In the genomic region with DNA sequence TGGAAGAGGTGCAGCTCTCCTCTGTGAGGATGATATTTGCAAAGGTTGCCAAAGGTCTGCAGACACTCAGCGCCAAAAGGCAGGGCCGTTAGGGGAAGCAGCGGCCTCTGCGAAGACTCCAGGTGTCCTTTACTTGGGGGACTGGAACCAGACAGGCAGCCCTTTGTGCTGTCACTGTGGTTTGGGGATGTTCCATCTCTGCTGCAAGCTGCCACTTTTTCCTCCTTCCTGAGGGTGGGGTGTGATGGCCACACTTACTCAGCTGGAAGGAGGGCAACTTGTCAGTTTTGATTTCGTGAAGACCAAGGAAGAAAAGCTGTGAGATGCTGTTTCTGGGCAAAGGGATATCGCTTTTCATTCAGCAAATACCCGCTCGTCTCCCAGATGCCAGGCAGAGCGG, we compare ENCODE assay signal across 15 cellular contexts.
"Had no signal": no experiment of that assay in that cellular context is flagged by ENCODE, and none has a peak within 500 bp of the region (broad histone marks: within the 10 kb centered on the region; RNA-seq: fewer than 3 reads in every experiment).

No MANE protein-coding gene starts in this region.

- ATAC-seq: activated CD8-positive, alpha-beta T cell treated with anti-CD3 and anti-CD28 coated beads, Interleukin-2, amount 10 ng/mL, durations not matched to agents 7 days and 5 days; activated naive CD4-positive, alpha-beta T cell treated with anti-CD3 and anti-CD28 coated beads, Interleukin-2, amount 50 U/mL, for 72 hours; left colon; stimulated activated naive CD8-positive, alpha-beta T cell treated with anti-CD3 and anti-CD28 coated beads, Interleukin-15, amount 100 ng/mL, for 72 hours had no signal

- H3K27ac ChIP-seq: dorsolateral prefrontal cortex, parathyroid adenoma had no signal

- H3K4me3 ChIP-seq: dorsolateral prefrontal cortex, lung had no signal

- H2AFZ ChIP-seq: parathyroid adenoma had no signal

- DNase-seq: activated B cell treated with CpG ODN at 0.5 μM for 24 hours; activated CD4-positive, alpha-beta T cell treated with anti-CD3 and anti-CD28 coated beads for 48 hours; activated CD8-positive, alpha-beta memory T cell treated with anti-CD3 and anti-CD28 coated beads, Interleukin-2, amount 50 U/mL, for 4 hours; activated CD8-positive, alpha-beta T cell treated with anti-CD3 and anti-CD28 coated beads, Interleukin-2, amount 10 ng/mL, durations not matched to agents 7 days and 5 days; activated effector memory CD4-positive, alpha-beta T cell treated with anti-CD3 and anti-CD28 coated beads, Interleukin-2, amount 50 U/mL, for 16 hours; activated T-cell treated with anti-CD3 and anti-CD28 coated beads, Interleukin-2, amount 50 U/mL, for 48 hours; dorsolateral prefrontal cortex; endodermal cell; head of caudate nucleus; left colon; stimulated activated CD4-positive, alpha-beta T cell treated with anti-CD3 and anti-CD28 coated beads, Interleukin-1b, Interleukin-23, amount 100 ng/mL, for 48 hours; stimulated activated naive CD8-positive, alpha-beta T cell treated with anti-CD3 and anti-CD28 coated beads, Interleukin-15, amount 100 ng/mL, for 72 hours had no signal

- H3K9ac ChIP-seq: parathyroid adenoma had no signal

- H3K4me1 ChIP-seq: parathyroid adenoma had no signal
